Comparison of ENCODE assay signal across 9 cellular contexts in the genomic region with DNA sequence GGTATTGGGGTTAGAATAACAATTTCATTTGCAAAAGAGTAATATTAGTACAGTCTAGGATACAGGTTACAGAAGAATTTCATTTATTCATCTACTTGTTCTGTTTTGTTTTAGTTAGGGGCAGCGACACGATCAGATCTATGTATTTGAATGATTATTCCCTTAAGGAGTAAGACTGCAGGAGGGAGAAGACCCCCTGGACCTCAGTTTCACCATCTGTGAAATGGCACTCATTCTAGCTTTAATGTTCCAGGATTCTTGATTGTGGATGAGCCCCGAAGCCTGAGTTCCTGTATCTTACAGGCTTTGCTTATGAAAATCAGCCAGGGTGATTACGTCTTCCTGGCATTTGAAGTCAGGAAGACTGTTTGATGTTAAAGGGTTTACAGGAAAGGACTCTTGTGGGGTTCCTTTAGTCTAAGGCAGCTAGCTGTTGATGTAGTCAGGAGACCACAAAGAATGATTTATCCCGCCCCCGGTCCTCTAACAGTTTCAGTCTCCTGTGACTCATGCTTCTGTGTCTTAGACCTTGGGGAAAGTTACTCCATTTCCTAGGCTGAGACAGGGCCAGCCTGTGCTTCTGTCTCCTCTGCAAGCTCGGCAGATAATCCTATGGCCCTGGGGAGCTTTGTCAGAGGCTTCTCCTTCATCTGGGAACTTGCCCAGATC. TPM values are rescaled to one million over a fixed set of nuclear protein-coding genes. Genes with fewer than 3 reads are reported as not detected.
DNase-seq lines count a peak whose midpoint lies in the region; ATAC-seq lines count a peak whose summit lies in the region.
"Had no signal": no experiment of that assay in that cellular context is flagged by ENCODE, and none has a peak within 500 bp of the region (broad histone marks: within the 10 kb centered on the region; RNA-seq: fewer than 3 reads in every experiment).

No MANE protein-coding gene starts in this region.

- H3K4me3 Mint-ChIP-seq in activated naive CD4-positive, alpha-beta T cell treated with anti-CD3 and anti-CD28 coated beads, Interleukin-2, amount 50 U/mL, for 24 hours = peak overlapping the region; percentile 64

- no peaks in the 10 kb centered on the region for H3K9me3 ChIP-seq in SJSA1 (replicated peaks)

- no peaks in the 10 kb centered on the region for H3K36me3 ChIP-seq in SJSA1

- peaks cover 56% of the 10 kb centered on the region for H3K4me1 Mint-ChIP-seq in activated naive CD4-positive, alpha-beta T cell treated with anti-CD3 and anti-CD28 coated beads, Interleukin-2, amount 50 U/mL, for 24 hours

- H3K4me1 ChIP-seq in SJSA1 (replicated peaks) = peaks cover 16% of the 10 kb centered on the region

- no peak overlapping the region for H3K4me3 ChIP-seq in SJSA1

- H3K27me3 ChIP-seq in SJSA1 (replicated peaks) = no peaks in the 10 kb centered on the region

- ATAC-seq in HG03066 (IDR thresholded peaks at IDR 0.05; ENCODE audit: low read depth, unreplicated experiment) = peak; percentile 98

- no peaks in the 10 kb centered on the region for H3K27me3 Mint-ChIP-seq in activated naive CD4-positive, alpha-beta T cell treated with anti-CD3 and anti-CD28 coated beads, Interleukin-2, amount 50 U/mL, for 24 hours

- H3K36me3 Mint-ChIP-seq in activated naive CD4-positive, alpha-beta T cell treated with anti-CD3 and anti-CD28 coated beads, Interleukin-2, amount 50 U/mL, for 24 hours = peaks cover 6% of the 10 kb centered on the region

- peak overlapping the region; percentile 69 for H3K27ac ChIP-seq in SJSA1
- H3K27ac ChIP-seq: 22Rv1 had no signal

- DNase-seq in DMS 273 (lab: John Stamatoyannopoulos, UW; ENCODE audit: unreplicated experiment) = peak; percentile 12
- no peak for DNase-seq in DMS 273 treated with DMSO at 0.1 percent for 48 hours (lab: John Stamatoyannopoulos, UW)
- DNase-seq in SJSA1 (ENCODE audit: low read depth in 1 of 2, low spot score in 2 of 2) = peak; percentile 90 to 92
- peak; percentile 66 for DNase-seq in hepatic stellate cell (ENCODE audit: low spot score)
- DNase-seq in stimulated activated CD4-positive, alpha-beta T cell treated with anti-CD3 and anti-CD28 coated beads, Interleukin-1b, Interleukin-23, amount 100 ng/mL, for 48 hours = peak; percentile 84
- DNase-seq in DMS114 treated with DMSO at 0.1 percent for 48 hours (lab: John Stamatoyannopoulos, UW; ENCODE audit: unreplicated experiment) = no peak

- H3K9me3 Mint-ChIP-seq in activated naive CD4-positive, alpha-beta T cell treated with anti-CD3 and anti-CD28 coated beads, Interleukin-2, amount 50 U/mL, for 24 hours = peaks cover 5% of the 10 kb centered on the region

- peak overlapping the region; percentile 92 for H3K27ac Mint-ChIP-seq in activated naive CD4-positive, alpha-beta T cell treated with anti-CD3 and anti-CD28 coated beads, Interleukin-2, amount 50 U/mL, for 24 hours

RNA-seq across cellular contexts. Expression of gene SMIM3, which starts 11.5 kb away (rescaled TPM):
- total RNA-seq in SJSA1 (2014; rRNA removed; shearing (Covaris generic)) = 9.7 and 14.3 TPM in 2 replicates

RNA-seq across cellular contexts. Expression of gene DCTN4, which starts 31.3 kb away (rescaled TPM):
- 38.7 and 63.4 TPM in 2 replicates for total RNA-seq in SJSA1 (2014; rRNA removed; shearing (Covaris generic))

RNA-seq across cellular contexts. Expression of gene IRGM, which starts 56.2 kb away (rescaled TPM):
- not detected in 2 replicates for total RNA-seq in SJSA1 (2014; rRNA removed; shearing (Covaris generic))

Comparison
In these comparisons a context has a peak if more than half of its experiments do, and no peak if none do; other contexts are left out.
1. DNase-seq: peak in DMS 273 (single experiment), SJSA1 (2 of 2), hepatic stellate cell (single experiment) and stimulated activated CD4-positive, alpha-beta T cell treated with anti-CD3 and anti-CD28 coated beads, Interleukin-1b, Interleukin-23, amount 100 ng/mL, for 48 hours (single experiment); none in DMS 273 treated with DMSO at 0.1 percent for 48 hours (single experiment) and DMS114 treated with DMSO at 0.1 percent for 48 hours (single experiment).